12 cellular contexts compared by ENCODE assay signal in genomic region chr12:81296556-81297305, GRCh38.
A peak's percentile ranks its signal among the peaks of the same experiment; 100 is the strongest.
DNase-seq lines count a peak whose midpoint lies in the region; FAIRE-seq and TF ChIP-seq lines count a peak whose summit lies in the region.
"Had no signal": no experiment of that assay in that cellular context is flagged by ENCODE, and none has a peak within 500 bp of the region (broad histone marks: within the 10 kb centered on the region; RNA-seq: fewer than 3 reads in every experiment).

No MANE protein-coding gene starts in this region.

- no peak overlapping the region for H3K27ac ChIP-seq in ascending aorta
- no peak overlapping the region for H3K27ac ChIP-seq in CD4-positive, alpha-beta memory T cell (ENCODE audit: low read depth, low read length)
- H3K27ac ChIP-seq: esophagus muscularis mucosa, right lobe of liver had no signal

- no peaks in the 10 kb centered on the region for H3K9me3 ChIP-seq in ascending aorta
- H3K9me3 ChIP-seq in CD4-positive, alpha-beta memory T cell (ENCODE audit: control insufficient read depth in 1 of 2, low read length in 2 of 2): no peaks in the 10 kb centered on the region
- H3K9me3 ChIP-seq: Caco-2, esophagus muscularis mucosa, right lobe of liver had no signal

- no peaks in the 10 kb centered on the region for H3K36me3 Mint-ChIP-seq in CD4-positive, alpha-beta memory T cell

- no peak overlapping the region for H3K27ac Mint-ChIP-seq in CD4-positive, alpha-beta memory T cell
- H3K27ac Mint-ChIP-seq: activated CD4-positive, alpha-beta T cell treated with anti-CD3 and anti-CD28 coated beads, Interleukin-2, amount 10 ng/mL, durations not matched to agents 7 days and 5 days had no signal

- POLR2A ChIA-PET in CD4-positive, alpha-beta memory T cell (lab: Charles Lee; ENCODE audit: partially characterized antibody): no interaction called here

- no peaks in the 10 kb centered on the region for H3K4me1 Mint-ChIP-seq in CD4-positive, alpha-beta memory T cell
- H3K4me1 Mint-ChIP-seq: activated CD4-positive, alpha-beta T cell treated with anti-CD3 and anti-CD28 coated beads, Interleukin-2, amount 10 ng/mL, durations not matched to agents 7 days and 5 days had no signal

- intact Hi-C loops in ascending aorta (cut with DNase I): no loop called here
- intact Hi-C loops in CD4-positive, alpha-beta memory T cell (cut with micrococcal nuclease): no loop called here

- no peaks in the 10 kb centered on the region for H3K27me3 ChIP-seq in ascending aorta
- no peaks in the 10 kb centered on the region for H3K27me3 ChIP-seq in CD4-positive, alpha-beta memory T cell (ENCODE audit: insufficient read depth, low read length)
- H3K27me3 ChIP-seq: esophagus muscularis mucosa, right lobe of liver had no signal

- peaks cover 0 to 6% of the 10 kb centered on the region in 2 donors for H3K36me3 ChIP-seq in ascending aorta
- no peaks in the 10 kb centered on the region for H3K36me3 ChIP-seq in CD4-positive, alpha-beta memory T cell (ENCODE audit: insufficient read depth, low read length)
- H3K36me3 ChIP-seq: esophagus muscularis mucosa, right lobe of liver had no signal

- DNase-seq in H4 (ENCODE audit: low spot score) (peak; percentile 67), RCC 7860 (ENCODE audit: low spot score) (peak; percentile 75), dermis blood vessel endothelial cell (peak; percentile 18), skeletal muscle cell (ENCODE audit: low read depth) (peak; percentile 41), ascending aorta (ENCODE audit: low spot score in 2 of 2) (no peak), CD1c-positive myeloid dendritic cell (ENCODE audit: extremely low spot score) (no peak)
- DNase-seq in CD4-positive, alpha-beta memory T cell: no peak
- DNase-seq: activated CD4-positive, alpha-beta T cell treated with anti-CD3 and anti-CD28 coated beads, Interleukin-2, amount 10 ng/mL, durations not matched to agents 7 days and 5 days; Caco-2; NCI-H1048; right lobe of liver had no signal

- TF ChIP-seq CTCF in ascending aorta (IDR thresholded peaks at IDR 0.05): no peak

- CTCF ChIA-PET in CD4-positive, alpha-beta memory T cell (lab: Charles Lee; ENCODE audit: partially characterized antibody): no interaction called here

- H3K9me3 Mint-ChIP-seq in CD4-positive, alpha-beta memory T cell: peaks cover 0 to 6% (median 2%) of the 10 kb centered on the region in 8 donors
- H3K9me3 Mint-ChIP-seq: activated CD4-positive, alpha-beta T cell treated with anti-CD3 and anti-CD28 coated beads, Interleukin-2, amount 10 ng/mL, durations not matched to agents 7 days and 5 days had no signal

- H3K4me1 ChIP-seq in ascending aorta: no peaks in the 10 kb centered on the region
- no peaks in the 10 kb centered on the region for H3K4me1 ChIP-seq in CD4-positive, alpha-beta memory T cell (ENCODE audit: insufficient read depth, low read length)
- H3K4me1 ChIP-seq: Caco-2, esophagus muscularis mucosa, right lobe of liver had no signal

- no peaks in the 10 kb centered on the region for H3K27me3 Mint-ChIP-seq in CD4-positive, alpha-beta memory T cell
- H3K27me3 Mint-ChIP-seq: activated CD4-positive, alpha-beta T cell treated with anti-CD3 and anti-CD28 coated beads, Interleukin-2, amount 10 ng/mL, durations not matched to agents 7 days and 5 days had no signal

- H3K4me3 Mint-ChIP-seq in CD4-positive, alpha-beta memory T cell: no peak overlapping the region
- H3K4me3 Mint-ChIP-seq: activated CD4-positive, alpha-beta T cell treated with anti-CD3 and anti-CD28 coated beads, Interleukin-2, amount 10 ng/mL, durations not matched to agents 7 days and 5 days had no signal

- H3K4me3 ChIP-seq in skeletal muscle cell (ENCODE audit: low read depth, low read length) (no peak overlapping the region), ascending aorta (no peak overlapping the region)
- H3K4me3 ChIP-seq in CD4-positive, alpha-beta memory T cell (ENCODE audit: low read length in 2 of 2): no peak overlapping the region
- H3K4me3 ChIP-seq: esophagus muscularis mucosa, right lobe of liver had no signal

- peak; percentile 56 for FAIRE-seq in RCC 7860 (lab: Jason Lieb, UNC)

Comparison
In these comparisons a context has a peak if more than half of its experiments do, and no peak if none do; other contexts are left out.
1. DNase-seq: peak in H4 (single experiment), RCC 7860 (single experiment), dermis blood vessel endothelial cell (single experiment) and skeletal muscle cell (single experiment); none in ascending aorta (0 of 2), CD1c-positive myeloid dendritic cell (single experiment) and CD4-positive, alpha-beta memory T cell (0 of 5).